12 cellular contexts compared by ENCODE assay signal in the genomic region with DNA sequence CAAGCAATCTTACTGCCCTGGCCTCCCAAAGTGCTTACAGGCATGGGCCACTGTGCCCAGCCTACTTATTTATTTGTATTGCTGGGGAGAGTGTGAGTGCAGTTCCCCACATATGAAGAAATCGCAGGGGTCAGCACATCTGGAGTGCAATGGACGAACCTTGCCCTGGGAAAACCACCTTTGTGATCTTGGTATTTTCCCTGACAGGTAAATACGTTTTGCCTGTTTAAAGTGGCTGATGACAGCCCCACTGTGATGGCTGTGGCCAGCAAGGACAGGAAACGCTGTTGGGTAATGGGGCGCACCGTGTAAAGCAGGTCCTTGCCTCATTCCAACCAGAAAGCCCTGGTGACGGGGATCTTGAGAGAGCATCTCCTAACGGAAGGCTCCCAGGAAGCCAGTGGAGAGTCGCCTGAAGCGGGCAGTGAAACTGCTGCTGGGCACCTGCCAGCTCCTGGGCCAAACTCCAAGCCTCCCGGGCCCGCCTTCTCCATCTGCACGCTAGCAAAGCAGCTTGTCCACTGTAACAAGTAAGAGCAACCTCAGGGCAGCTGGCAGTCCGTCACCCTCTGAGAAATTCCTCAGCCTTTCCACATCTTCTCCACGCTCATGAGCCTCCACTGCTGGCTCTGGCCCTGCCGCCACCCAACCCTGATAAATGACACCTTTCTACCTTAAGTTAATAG. TPM values are rescaled to one million over a fixed set of nuclear protein-coding genes. Genes with fewer than 3 reads are reported as not detected.
DNase-seq lines count a peak whose midpoint lies in the region; ATAC-seq and TF ChIP-seq lines count a peak whose summit lies in the region.
"Had no signal": no experiment of that assay in that cellular context is flagged by ENCODE, and none has a peak within 500 bp of the region (broad histone marks: within the 10 kb centered on the region; RNA-seq: fewer than 3 reads in every experiment).

No MANE protein-coding gene starts in this region.

- no peak overlapping the region for H3K4me2 ChIP-seq in hepatocyte
- H3K4me2 ChIP-seq in OCI-LY7 (ENCODE audit: low read length): no peak overlapping the region

- no TSS peak for BruUV-seq in OCI-LY7 (replicated peaks; lab: Mats Ljungman, UMichigan)

- POLR2A ChIA-PET in OCI-LY7 (lab: Charles Lee): no interaction called here

- ATAC-seq in gastrocnemius medialis: peak; percentile 63 to 93
- no peak for ATAC-seq in GM18870 (IDR thresholded peaks at IDR 0.05; ENCODE audit: unreplicated experiment)
- no peak for ATAC-seq in GM21717 (IDR thresholded peaks at IDR 0.05; ENCODE audit: unreplicated experiment)

- WGBS in hepatocyte (ENCODE audit: low lambda C conversion rate, missing lambda C conversion rate): 88% methylated on average over 16 of the region's 16 CpGs

- H3K9me3 ChIP-seq in hepatocyte (ENCODE audit: low read depth) (no peaks in the 10 kb centered on the region), gastrocnemius medialis (no peaks in the 10 kb centered on the region), OCI-LY7 (ENCODE audit: low read length) (no peaks in the 10 kb centered on the region)

- CTCF ChIA-PET in OCI-LY7 (lab: Charles Lee; ENCODE audit: unreplicated experiment): interaction anchor here (0.6 kb wide), 1 partner anchor 271 kb away, joined by 16 read pairs; no protein-coding TSS in a partner anchor

- no peaks in the 10 kb centered on the region for H3K4me1 ChIP-seq in hepatocyte (ENCODE audit: insufficient read depth)
- peaks cover 9 to 12% of the 10 kb centered on the region in 2 donors for H3K4me1 ChIP-seq in gastrocnemius medialis
- no peaks in the 10 kb centered on the region for H3K4me1 ChIP-seq in OCI-LY7 (ENCODE audit: insufficient read depth, low read length, poor library complexity, severe bottlenecking)

- intact Hi-C loops in gastrocnemius medialis (cut with DNase I; ENCODE audit: low total_unique reads) (no loop called here), OCI-LY7 (cut with micrococcal nuclease; ENCODE audit: unreplicated experiment) (no loop called here)

- DNase-seq in GM03348 (ENCODE audit: low spot score) (peak; percentile 68), amygdala (lab: John Stamatoyannopoulos, UW) (peak in 49 of 56 donors; percentile 9 to 81 (median 44)), hepatocyte (ENCODE audit: low spot score) (peak; percentile 20), gastrocnemius medialis (peak in 1 of 2 donors; percentile 76), OCI-LY7 (ENCODE audit: low spot score) (no peak), NCI-H345 treated with DMSO at 0.1 percent for 48 hours (lab: John Stamatoyannopoulos, UW; ENCODE audit: unreplicated experiment) (no peak)
- DNase-seq: activated CD4-positive, alpha-beta T cell treated with anti-CD3 and anti-CD28 coated beads for 4 hours; activated naive CD8-positive, alpha-beta T cell treated with anti-CD3 and anti-CD28 coated beads, Interleukin-2, amount 10 ng/mL, durations not matched to agents 7 days and 5 days; GDM1; KG1 had no signal

- H3K9me2 ChIP-seq in hepatocyte (replicated peaks; ENCODE audit: insufficient read depth) (no peaks in the 10 kb centered on the region), OCI-LY7 (ENCODE audit: insufficient read depth, low read length) (no peaks in the 10 kb centered on the region)

- no peak for TF ChIP-seq POLR2A in gastrocnemius medialis (IDR thresholded peaks at IDR 0.05)

- H4K20me1 ChIP-seq in hepatocyte (ENCODE audit: insufficient read depth, poor library complexity, severe bottlenecking): peaks cover 12% of the 10 kb centered on the region
- no peaks in the 10 kb centered on the region for H4K20me1 ChIP-seq in OCI-LY7 (ENCODE audit: insufficient read depth, low read length)

- no peak overlapping the region for H2AFZ ChIP-seq in hepatocyte
- H2AFZ ChIP-seq in OCI-LY7 (ENCODE audit: low read length): no peak overlapping the region

- no peaks in the 10 kb centered on the region for H3K27me3 ChIP-seq in hepatocyte
- no peaks in the 10 kb centered on the region for H3K27me3 ChIP-seq in gastrocnemius medialis

- H3K79me2 ChIP-seq in hepatocyte (peaks cover 16% of the 10 kb centered on the region), OCI-LY7 (ENCODE audit: insufficient read depth, low read depth, low read length) (no peaks in the 10 kb centered on the region)

- no peak for TF ChIP-seq CTCF in hepatocyte (IDR thresholded peaks at IDR 0.05; ENCODE audit: poor library complexity)
- no peak for TF ChIP-seq CTCF in gastrocnemius medialis (IDR thresholded peaks at IDR 0.05 in 4 of 5, conservative IDR thresholded peaks at IDR 0.05 in 1 of 5)
- no peak for TF ChIP-seq CTCF in OCI-LY7 (conservative IDR thresholded peaks at IDR 0.05; ENCODE audit: low read length)

- no peak overlapping the region for H3K4me3 ChIP-seq in hepatocyte
- no peak overlapping the region for H3K4me3 ChIP-seq in gastrocnemius medialis
- no peak overlapping the region for H3K4me3 ChIP-seq in OCI-LY7 (ENCODE audit: low read depth, low read length, poor library complexity, severe bottlenecking)

- H3K36me3 ChIP-seq in hepatocyte (replicated peaks; ENCODE audit: insufficient read depth, low read depth) (no peaks in the 10 kb centered on the region), gastrocnemius medialis (peaks cover 0 to 48% of the 10 kb centered on the region in 2 donors), OCI-LY7 (ENCODE audit: insufficient read depth, low read length) (peaks cover 87% of the 10 kb centered on the region)

- H3K27ac ChIP-seq in hepatocyte: no peak overlapping the region
- peak overlapping the region in 2 of 4 donors; percentile 29 to 35 for H3K27ac ChIP-seq in gastrocnemius medialis
- no peak overlapping the region for H3K27ac ChIP-seq in OCI-LY7 (ENCODE audit: low read depth, low read length, poor library complexity, severe bottlenecking)

- in situ Hi-C loops in gastrocnemius medialis (cut with MboI; ENCODE audit: low sequenced_read_pairs in 4 of 4): no loop called here

RNA-seq across cellular contexts. Expression of a gene that starts 17.5 kb away (rescaled TPM):
- total RNA-seq in hepatocyte (35.0 and 40.6 TPM in 2 replicates), gastrocnemius medialis (10 to 100 TPM; 29.6 to 39.8 (median 36.4) TPM), OCI-LY7 (2022) (47.5 and 54.4 TPM in 2 replicates)
- polyA plus RNA-seq in hepatocyte: 46.5 and 50.6 TPM in 2 replicates
- total RNA-seq in OCI-LY7 (2014; rRNA removed; shearing (Covaris generic)): 37.6 and 54.0 TPM in 2 replicates

RNA-seq across cellular contexts. Expression of a gene that starts 17.7 kb away (rescaled TPM):
- total RNA-seq in hepatocyte (449 and 496 TPM in 2 replicates), gastrocnemius medialis (100 to 1,000 TPM; 666 to 782 (median 689) TPM), OCI-LY7 (2022) (542 and 581 TPM in 2 replicates)
- 655 and 694 TPM in 2 replicates for polyA plus RNA-seq in hepatocyte
- 569 and 633 TPM in 2 replicates for total RNA-seq in OCI-LY7 (2014; rRNA removed; shearing (Covaris generic))

RNA-seq across cellular contexts. Expression of a gene that starts 30.9 kb away (rescaled TPM):
- 1.4 and 5.3 TPM in 2 replicates for total RNA-seq in hepatocyte
- polyA plus RNA-seq in hepatocyte: 7.8 and 11.5 TPM in 2 replicates
- 1 to 10 TPM in 1 of 4 donors, not detected in 3; 1.3 TPM for total RNA-seq in gastrocnemius medialis
- total RNA-seq in OCI-LY7 (2014; rRNA removed; shearing (Covaris generic)): 6.8 and 12.1 TPM in 2 replicates
- 7.5 and 9.7 TPM in 2 replicates for total RNA-seq in OCI-LY7 (2022)

Comparison
In these comparisons a context has a peak if more than half of its experiments do, and no peak if none do; other contexts are left out.
1. DNase-seq: peak in GM03348 (single experiment), amygdala (49 of 56) and hepatocyte (single experiment); none in OCI-LY7 (single experiment) and NCI-H345 treated with DMSO at 0.1 percent for 48 hours (single experiment).
2. ATAC-seq: peak in gastrocnemius medialis (2 of 2); none in GM18870 (single experiment) and GM21717 (single experiment).